Comparison of ENCODE assay signal across 19 cellular contexts in the genomic region with DNA sequence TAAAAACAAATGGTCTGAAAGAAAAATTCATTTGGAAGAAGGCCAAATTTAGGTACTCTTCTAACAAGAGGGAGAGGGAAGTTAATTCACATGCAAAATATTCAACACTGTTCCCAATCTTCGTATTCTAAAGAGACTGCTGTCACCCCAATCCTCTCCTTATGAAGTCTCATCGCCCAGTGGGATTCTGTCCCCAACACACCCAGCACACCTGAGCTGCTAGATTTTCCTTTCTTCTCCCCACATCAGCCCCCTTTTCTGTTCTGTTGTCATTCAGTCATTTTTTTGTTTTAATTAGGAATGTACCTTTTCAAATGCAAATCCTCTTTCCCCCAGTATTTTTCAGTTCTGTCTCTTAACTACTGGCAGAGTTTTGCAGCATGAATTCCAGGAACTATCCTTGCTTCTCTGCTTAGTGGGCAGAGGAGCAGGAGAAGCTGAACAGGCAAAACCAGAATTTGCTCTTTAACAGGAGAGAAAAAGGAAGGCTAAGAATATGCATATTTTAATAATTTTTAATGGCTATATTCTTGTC.
"Had no signal": no experiment of that assay in that cellular context is flagged by ENCODE, and none has a peak within 500 bp of the region (broad histone marks: within the 10 kb centered on the region; RNA-seq: fewer than 3 reads in every experiment).

No MANE protein-coding gene starts in this region.

- H3K27me3 ChIP-seq: breast epithelium had no signal

- DNase-seq: activated CD4-positive, alpha-beta T cell treated with anti-CD3 and anti-CD28 coated beads for 4 hours; activated CD8-positive, alpha-beta memory T cell treated with anti-CD3 and anti-CD28 coated beads, Interleukin-2, amount 50 U/mL, for 48 hours; activated CD8-positive, alpha-beta T cell treated with anti-CD3 and anti-CD28 coated beads for 36 hours; activated naive CD4-positive, alpha-beta T cell; activated T-cell treated with anti-CD3 and anti-CD28 coated beads, Interleukin-2, amount 50 U/mL, for 1 hour; aorta; caudate nucleus; KG1; NCI-H1048; NCI-H146; NCI-H1930; NCI-H2171; NCI-H69; PC-9; SHP77 treated with DMSO at 0.1 percent for 48 hours; WERI-Rb-1 had no signal

- H3K9me3 Mint-ChIP-seq: activated CD8-positive, alpha-beta T cell treated with anti-CD3 and anti-CD28 coated beads for 36 hours; activated naive CD4-positive, alpha-beta T cell treated with anti-CD3 and anti-CD28 coated beads, Interleukin-2, amount 50 U/mL, for 24 hours had no signal

- H3K36me3 ChIP-seq: breast epithelium had no signal

- H3K27ac Mint-ChIP-seq: activated CD8-positive, alpha-beta T cell treated with anti-CD3 and anti-CD28 coated beads for 36 hours; activated naive CD4-positive, alpha-beta T cell treated with anti-CD3 and anti-CD28 coated beads, Interleukin-2, amount 50 U/mL, for 24 hours had no signal

- H3K36me3 Mint-ChIP-seq: activated naive CD4-positive, alpha-beta T cell treated with anti-CD3 and anti-CD28 coated beads, Interleukin-2, amount 50 U/mL, for 24 hours had no signal

- H3K4me3 Mint-ChIP-seq: activated CD8-positive, alpha-beta T cell treated with anti-CD3 and anti-CD28 coated beads for 36 hours; activated naive CD4-positive, alpha-beta T cell treated with anti-CD3 and anti-CD28 coated beads, Interleukin-2, amount 50 U/mL, for 24 hours had no signal

- H3K9me3 ChIP-seq: breast epithelium had no signal

- H3K27ac ChIP-seq: breast epithelium, PC-9, WERI-Rb-1 had no signal

- H3K4me1 ChIP-seq: breast epithelium had no signal

- H3K27me3 Mint-ChIP-seq: activated CD8-positive, alpha-beta T cell treated with anti-CD3 and anti-CD28 coated beads for 36 hours; activated naive CD4-positive, alpha-beta T cell treated with anti-CD3 and anti-CD28 coated beads, Interleukin-2, amount 50 U/mL, for 24 hours had no signal

- H3K4me3 ChIP-seq: breast epithelium, PC-9 had no signal

- ATAC-seq: activated CD4-positive, CD25-positive, alpha-beta regulatory T cell treated with anti-CD3 and anti-CD28 coated beads, Interleukin-2, amount 50 U/mL, for 24 hours; activated CD8-positive, alpha-beta T cell treated with anti-CD3 and anti-CD28 coated beads for 36 hours had no signal
